ENCODE assay signal across 28 cellular contexts in the genomic region with DNA sequence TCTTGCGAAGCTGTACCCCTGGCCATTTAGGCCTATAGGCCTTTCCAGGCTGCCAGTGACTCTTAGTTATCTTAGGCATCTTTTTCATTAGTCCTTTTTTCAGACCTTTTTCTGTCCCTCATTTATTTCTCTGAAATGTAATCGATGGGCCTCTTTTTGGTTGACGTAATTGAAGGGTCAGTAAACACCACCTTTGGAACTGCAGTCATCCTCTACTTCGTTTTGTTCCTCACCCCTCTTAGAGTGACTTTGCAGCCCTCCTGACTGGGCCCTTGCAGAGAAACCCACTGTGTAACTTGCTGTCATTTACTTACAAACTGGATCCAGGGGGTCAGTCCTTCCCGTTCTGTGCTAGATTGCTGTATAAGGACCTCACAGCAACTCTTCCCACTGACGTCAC. TPM values are rescaled to one million over a fixed set of nuclear protein-coding genes. Genes with fewer than 3 reads are reported as not detected.
DNase-seq lines count a peak whose midpoint lies in the region; ATAC-seq, FAIRE-seq and TF ChIP-seq lines count a peak whose summit lies in the region.
"Had no signal": no experiment of that assay in that cellular context is flagged by ENCODE, and none has a peak within 500 bp of the region (broad histone marks: within the 10 kb centered on the region; RNA-seq: fewer than 3 reads in every experiment).

No MANE protein-coding gene starts in this region.

- no peak for DNase-seq in CD4-positive, CD25-positive, alpha-beta regulatory T cell
- DNase-seq in GM12892 (ENCODE audit: insufficient read length) (no peak), colonic mucosa (peak; percentile 3), progenitor cell of endocrine pancreas (ENCODE audit: low spot score, unreplicated experiment) (no peak), OCI-LY7 (ENCODE audit: low spot score) (no peak)
- no peak for DNase-seq in activated CD4-positive, alpha-beta memory T cell treated with anti-CD3 and anti-CD28 coated beads, Interleukin-2, amount 10 ng/mL, durations not matched to agents 7 days and 5 days
- DNase-seq: effector memory CD4-positive, alpha-beta T cell; foreskin melanocyte; GF-D8; hippocampal formation; immature natural killer cell; NCI-H2171; NCI-H524 treated with DMSO at 0.1 percent for 48 hours; stimulated activated CD4-positive, alpha-beta T cell treated with anti-CD3 and anti-CD28 coated beads, Interleukin-12 subunit alpha, Interleukin-12 subunit beta, amount 100 ng/mL, for 4 hours; stimulated activated CD4-positive, alpha-beta T cell treated with anti-CD3 and anti-CD28 coated beads, Interleukin-4, amount 100 ng/mL, for 24 hours; stimulated activated naive CD4-positive, alpha-beta T cell treated with Interleukin-2 at 50 U/mL for 16 hours; T-helper 17 cell; WERI-Rb-1 had no signal

- H3K4me1 ChIP-seq in CD4-positive, CD25-positive, alpha-beta regulatory T cell (ENCODE audit: control insufficient read depth, insufficient read depth, low read length, poor library complexity, severe bottlenecking) = no peaks in the 10 kb centered on the region
- no peaks in the 10 kb centered on the region for H3K4me1 ChIP-seq in colonic mucosa
- H3K4me1 ChIP-seq in OCI-LY7 (ENCODE audit: insufficient read depth, low read length, poor library complexity, severe bottlenecking) = no peaks in the 10 kb centered on the region
- H3K4me1 ChIP-seq: esophagus muscularis mucosa had no signal

- H3K27ac Mint-ChIP-seq in CD4-positive, CD25-positive, alpha-beta regulatory T cell = peak overlapping the region in 2 of 3 donors; percentile 14 to 74
- peak overlapping the region; percentile 87 for H3K27ac Mint-ChIP-seq in progenitor cell of endocrine pancreas
- H3K27ac Mint-ChIP-seq in activated CD4-positive, alpha-beta memory T cell treated with anti-CD3 and anti-CD28 coated beads, Interleukin-2, amount 10 ng/mL, durations not matched to agents 7 days and 5 days = no peak overlapping the region
- H3K27ac Mint-ChIP-seq: T-helper 17 cell had no signal

- H3K4me3 Mint-ChIP-seq in CD4-positive, CD25-positive, alpha-beta regulatory T cell = no peak overlapping the region
- H3K4me3 Mint-ChIP-seq in progenitor cell of endocrine pancreas (ENCODE audit: low read depth) = no peak overlapping the region
- H3K4me3 Mint-ChIP-seq in activated CD4-positive, alpha-beta memory T cell treated with anti-CD3 and anti-CD28 coated beads, Interleukin-2, amount 10 ng/mL, durations not matched to agents 7 days and 5 days = no peak overlapping the region
- H3K4me3 Mint-ChIP-seq: immature natural killer cell; mesothelial cell of epicardium; naive thymus-derived CD8-positive, alpha-beta T cell; T-helper 17 cell had no signal

- no peak for ATAC-seq in CD4-positive, CD25-positive, alpha-beta regulatory T cell (ENCODE audit: low read depth in 2 of 2)
- no peak for ATAC-seq in GM21515 (IDR thresholded peaks at IDR 0.05; ENCODE audit: unreplicated experiment)
- ATAC-seq: naive thymus-derived CD8-positive, alpha-beta T cell; T-helper 17 cell had no signal

- H3K9ac ChIP-seq in colonic mucosa (ENCODE audit: low read depth in 2 of 2, low read length in 2 of 2) = no peak overlapping the region

- TF ChIP-seq POLR2A in GM12892 (IDR thresholded peaks at IDR 0.05; ENCODE audit: low read depth, low read length) = 0 out of 2 replicates have a peak, but pooled peaks have one; percentile 22

- H3K36me3 Mint-ChIP-seq in CD4-positive, CD25-positive, alpha-beta regulatory T cell = peaks cover 41% of the 10 kb centered on the region
- peaks cover 11% of the 10 kb centered on the region for H3K36me3 Mint-ChIP-seq in progenitor cell of endocrine pancreas (ENCODE audit: insufficient read depth)
- H3K36me3 Mint-ChIP-seq in activated CD4-positive, alpha-beta memory T cell treated with anti-CD3 and anti-CD28 coated beads, Interleukin-2, amount 10 ng/mL, durations not matched to agents 7 days and 5 days (ENCODE audit: low read depth) = peaks cover 80% of the 10 kb centered on the region

- CTCF ChIA-PET in OCI-LY7 (lab: Charles Lee; ENCODE audit: unreplicated experiment) = no interaction called here
- CTCF ChIA-PET in activated CD4-positive, alpha-beta memory T cell treated with anti-CD3 and anti-CD28 coated beads, Interleukin-2, amount 10 ng/mL, durations not matched to agents 7 days and 5 days (lab: Charles Lee) = interaction anchor here (0.6 to 4.8 kb wide), 2 partner anchors 10 to 381 kb away, joined by 3 to 22 read pairs; no protein-coding TSS in a partner anchor

- no peak overlapping the region for H3K4me2 ChIP-seq in OCI-LY7 (ENCODE audit: low read length)

- no peaks in the 10 kb centered on the region for H3K27me3 ChIP-seq in CD4-positive, CD25-positive, alpha-beta regulatory T cell (ENCODE audit: control insufficient read depth, insufficient read depth, low read length)
- H3K27me3 ChIP-seq in colonic mucosa = no peaks in the 10 kb centered on the region
- H3K27me3 ChIP-seq: adrenal gland, esophagus muscularis mucosa had no signal

- no peak overlapping the region for H2AFZ ChIP-seq in OCI-LY7 (ENCODE audit: low read length)

- BruUV-seq in OCI-LY7 (replicated peaks; lab: Mats Ljungman, UMichigan) = no TSS peak

- H3K27me3 Mint-ChIP-seq in CD4-positive, CD25-positive, alpha-beta regulatory T cell = no peaks in the 10 kb centered on the region
- H3K27me3 Mint-ChIP-seq in progenitor cell of endocrine pancreas = no peaks in the 10 kb centered on the region
- H3K27me3 Mint-ChIP-seq in activated CD4-positive, alpha-beta memory T cell treated with anti-CD3 and anti-CD28 coated beads, Interleukin-2, amount 10 ng/mL, durations not matched to agents 7 days and 5 days = no peaks in the 10 kb centered on the region
- H3K27me3 Mint-ChIP-seq: naive thymus-derived CD8-positive, alpha-beta T cell; T-helper 17 cell had no signal

- H3K9me2 ChIP-seq in OCI-LY7 (ENCODE audit: insufficient read depth, low read length) = no peaks in the 10 kb centered on the region

- no peaks in the 10 kb centered on the region for H3K9me3 Mint-ChIP-seq in CD4-positive, CD25-positive, alpha-beta regulatory T cell
- H3K9me3 Mint-ChIP-seq in progenitor cell of endocrine pancreas (ENCODE audit: low read depth) = no peaks in the 10 kb centered on the region
- H3K9me3 Mint-ChIP-seq in activated CD4-positive, alpha-beta memory T cell treated with anti-CD3 and anti-CD28 coated beads, Interleukin-2, amount 10 ng/mL, durations not matched to agents 7 days and 5 days = no peaks in the 10 kb centered on the region
- H3K9me3 Mint-ChIP-seq: immature natural killer cell; mesothelial cell of epicardium; naive thymus-derived CD8-positive, alpha-beta T cell had no signal

- intact Hi-C loops in colonic mucosa (cut with DNase I) (no loop called here), OCI-LY7 (cut with micrococcal nuclease; ENCODE audit: unreplicated experiment) (no loop called here)

- H3K4me3 ChIP-seq in CD4-positive, CD25-positive, alpha-beta regulatory T cell (ENCODE audit: low read depth, low read length) = no peak overlapping the region
- H3K4me3 ChIP-seq in colonic mucosa = no peak overlapping the region
- H3K4me3 ChIP-seq in OCI-LY7 (ENCODE audit: low read depth, low read length, poor library complexity, severe bottlenecking) = no peak overlapping the region
- H3K4me3 ChIP-seq: adrenal gland, esophagus muscularis mucosa, thoracic aorta had no signal

- peaks cover 47% of the 10 kb centered on the region for H3K36me3 ChIP-seq in CD4-positive, CD25-positive, alpha-beta regulatory T cell (ENCODE audit: control insufficient read depth, insufficient read depth, low read length)
- H3K36me3 ChIP-seq in colonic mucosa (no peaks in the 10 kb centered on the region), OCI-LY7 (ENCODE audit: insufficient read depth, low read length) (peaks cover 99% of the 10 kb centered on the region)
- H3K36me3 ChIP-seq: thoracic aorta had no signal

- no peak for FAIRE-seq in GM12892 (lab: Jason Lieb, UNC)
- FAIRE-seq: bronchial epithelial cell, colon, GM18507, H1 had no signal

- POLR2A ChIA-PET in OCI-LY7 (lab: Charles Lee) = no interaction called here
- POLR2A ChIA-PET in activated CD4-positive, alpha-beta memory T cell treated with anti-CD3 and anti-CD28 coated beads, Interleukin-2, amount 10 ng/mL, durations not matched to agents 7 days and 5 days (lab: Charles Lee) = no interaction called here

- peaks cover 30% of the 10 kb centered on the region for H3K79me2 ChIP-seq in OCI-LY7 (ENCODE audit: insufficient read depth, low read depth, low read length)

- no peak overlapping the region for H3K27ac ChIP-seq in CD4-positive, CD25-positive, alpha-beta regulatory T cell (ENCODE audit: insufficient read depth, low read length, poor library complexity, severe bottlenecking)
- no peak overlapping the region for H3K27ac ChIP-seq in colonic mucosa
- H3K27ac ChIP-seq in OCI-LY7 (ENCODE audit: low read depth, low read length, poor library complexity, severe bottlenecking) = no peak overlapping the region
- H3K27ac ChIP-seq: esophagus muscularis mucosa, thoracic aorta, WERI-Rb-1 had no signal

- TF ChIP-seq CTCF in colonic mucosa (IDR thresholded peaks at IDR 0.05) = no peak
- no peak for TF ChIP-seq CTCF in progenitor cell of endocrine pancreas (IDR thresholded peaks at IDR 0.05; ENCODE audit: unreplicated experiment)
- TF ChIP-seq CTCF in OCI-LY7 (conservative IDR thresholded peaks at IDR 0.05; ENCODE audit: low read length) = no peak

- peaks cover 5% of the 10 kb centered on the region; the same call in 1 of the 2 replicates for H4K20me1 ChIP-seq in OCI-LY7 (ENCODE audit: insufficient read depth, low read length)

- no peaks in the 10 kb centered on the region for H3K9me3 ChIP-seq in CD4-positive, CD25-positive, alpha-beta regulatory T cell (ENCODE audit: control insufficient read depth in 2 of 2, low read length in 2 of 2)
- H3K9me3 ChIP-seq in colonic mucosa = no peaks in the 10 kb centered on the region
- H3K9me3 ChIP-seq in OCI-LY7 (ENCODE audit: low read length) = 0 out of 2 replicates have a peak, but pooled peaks cover 8% of the 10 kb centered on the region
- H3K9me3 ChIP-seq: adrenal gland, esophagus muscularis mucosa, thoracic aorta had no signal

- peaks cover 0 to 11% (median 6%) of the 10 kb centered on the region in 4 donors for H3K4me1 Mint-ChIP-seq in CD4-positive, CD25-positive, alpha-beta regulatory T cell
- H3K4me1 Mint-ChIP-seq in progenitor cell of endocrine pancreas (ENCODE audit: low read depth) = peaks cover 18% of the 10 kb centered on the region
- H3K4me1 Mint-ChIP-seq in activated CD4-positive, alpha-beta memory T cell treated with anti-CD3 and anti-CD28 coated beads, Interleukin-2, amount 10 ng/mL, durations not matched to agents 7 days and 5 days = peaks cover 10% of the 10 kb centered on the region
- H3K4me1 Mint-ChIP-seq: naive thymus-derived CD8-positive, alpha-beta T cell had no signal

RNA-seq across cellular contexts. Expression of gene CENPO, which starts 23.2 kb away (rescaled TPM):
- 9.2 TPM for total RNA-seq in CD4-positive, CD25-positive, alpha-beta regulatory T cell
- 1 to 10 TPM; 1.2 to 6.4 (median 3.2) TPM for polyA plus RNA-seq in CD4-positive, CD25-positive, alpha-beta regulatory T cell
- polyA plus RNA-seq in GM12892 (2012; ENCODE audit: missing spikeins) = 18.7 TPM
- total RNA-seq in colonic mucosa (10 to 100 TPM in 1 of 2 donors, 1 to 10 TPM in 1; 6.8 to 26.8 TPM), progenitor cell of endocrine pancreas (28.8 and 30.6 TPM in 2 replicates), OCI-LY7 (2022) (59.2 and 65.1 TPM in 2 replicates)
- total RNA-seq in OCI-LY7 (2014; rRNA removed; shearing (Covaris generic)) = 52.4 and 53.6 TPM in 2 replicates
- total RNA-seq in activated CD4-positive, alpha-beta memory T cell treated with anti-CD3 and anti-CD28 coated beads, Interleukin-2, amount 10 ng/mL, durations not matched to agents 7 days and 5 days = 10 to 100 TPM; 40.3 to 42.9 TPM

RNA-seq across cellular contexts. Expression of gene PTRHD1, which starts 23.2 kb away (rescaled TPM):
- total RNA-seq in CD4-positive, CD25-positive, alpha-beta regulatory T cell = 16.9 TPM
- polyA plus RNA-seq in CD4-positive, CD25-positive, alpha-beta regulatory T cell = 10 to 100 TPM; 50.5 to 83.0 (median 55.6) TPM
- 59.3 TPM for polyA plus RNA-seq in GM12892 (2012; ENCODE audit: missing spikeins)
- total RNA-seq in colonic mucosa = 10 to 100 TPM; 38.2 to 47.6 TPM
- 21.3 and 26.2 TPM in 2 replicates for total RNA-seq in progenitor cell of endocrine pancreas
- 44.8 and 55.0 TPM in 2 replicates for total RNA-seq in OCI-LY7 (2014; rRNA removed; shearing (Covaris generic))
- total RNA-seq in OCI-LY7 (2022) = 41.5 and 43.9 TPM in 2 replicates
- total RNA-seq in activated CD4-positive, alpha-beta memory T cell treated with anti-CD3 and anti-CD28 coated beads, Interleukin-2, amount 10 ng/mL, durations not matched to agents 7 days and 5 days = 10 to 100 TPM; 25.4 to 25.5 TPM
